18 cellular contexts compared by ENCODE assay signal in the genomic region with DNA sequence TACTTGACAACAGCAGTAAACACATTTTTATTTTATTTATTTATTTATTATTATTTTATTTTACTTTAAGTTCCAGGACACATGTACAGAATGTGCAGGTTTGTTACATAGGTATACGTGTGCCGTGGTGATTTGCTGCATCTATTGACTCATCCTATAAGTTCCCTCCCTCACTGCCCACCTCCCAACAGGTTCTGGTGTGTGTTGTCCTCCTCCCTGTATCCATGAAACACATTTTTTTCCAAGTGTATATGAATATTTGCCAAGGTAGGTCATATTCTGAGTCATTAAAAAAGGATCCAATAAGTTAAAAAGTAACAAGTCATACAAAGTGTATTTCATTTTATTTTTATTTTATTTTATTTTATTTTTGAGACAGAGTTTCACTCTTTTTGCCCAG.
"Had no signal": no experiment of that assay in that cellular context is flagged by ENCODE, and none has a peak within 500 bp of the region (broad histone marks: within the 10 kb centered on the region; RNA-seq: fewer than 3 reads in every experiment).

No MANE protein-coding gene starts in this region.

- H2AFZ ChIP-seq: parathyroid adenoma had no signal

- H3K27ac ChIP-seq: coronary artery, epithelial cell of prostate, lower lobe of right lung, parathyroid adenoma, skin epidermis, tibial artery had no signal

- H3K9me3 Mint-ChIP-seq: activated B cell treated with CpG ODN at 0.5 μM for 24 hours; activated T-helper 1 cell treated with anti-CD3 and anti-CD28 coated beads, Interleukin-12 subunit alpha, Interleukin-12 subunit beta, Interleukin-2, Interleukin-4 antibody, amounts not matched to agents 30 ng/mL and 10 ng/mL and 1 ng/mL, durations not matched to agents 14 hours and 24 hours and 36 hours; naive B cell; stimulated activated effector memory CD8-positive, alpha-beta T cell treated with anti-CD3 and anti-CD28 coated beads, Interleukin-12 subunit alpha, Interleukin-12 subunit beta, amount 100 ng/mL, for 72 hours had no signal

- H3K4me1 ChIP-seq: lower lobe of right lung, parathyroid adenoma had no signal

- H3K36me3 Mint-ChIP-seq: naive B cell; stimulated activated effector memory CD8-positive, alpha-beta T cell treated with anti-CD3 and anti-CD28 coated beads, Interleukin-12 subunit alpha, Interleukin-12 subunit beta, amount 100 ng/mL, for 72 hours had no signal

- DNase-seq: activated B cell treated with CpG ODN at 0.5 μM for 24 hours; activated CD4-positive, alpha-beta T cell treated with anti-CD3 and anti-CD28 coated beads, Interleukin-2, amount 10 ng/mL, durations not matched to agents 24 days and 14 days; activated naive CD4-positive, alpha-beta T cell; central memory CD4-positive, alpha-beta T cell; effector CD4-positive, alpha-beta T cell; hippocampal formation; left cardiac atrium; lower lobe of right lung; naive B cell; retina; T-helper 17 cell; tibial artery had no signal

- H3K9me3 ChIP-seq: lower lobe of right lung, tibial artery had no signal

- H3K4me3 Mint-ChIP-seq: activated B cell treated with CpG ODN at 0.5 μM for 24 hours; activated CD4-positive, alpha-beta T cell treated with anti-CD3 and anti-CD28 coated beads, Interleukin-2, amount 10 ng/mL, durations not matched to agents 24 days and 14 days; activated T-helper 1 cell treated with anti-CD3 and anti-CD28 coated beads, Interleukin-12 subunit alpha, Interleukin-12 subunit beta, Interleukin-2, Interleukin-4 antibody, amounts not matched to agents 30 ng/mL and 10 ng/mL and 1 ng/mL, durations not matched to agents 14 hours and 24 hours and 36 hours; naive B cell; stimulated activated effector memory CD8-positive, alpha-beta T cell treated with anti-CD3 and anti-CD28 coated beads, Interleukin-12 subunit alpha, Interleukin-12 subunit beta, amount 100 ng/mL, for 72 hours; T-helper 17 cell had no signal

- H3K27me3 ChIP-seq: tibial artery had no signal

- H3K4me3 ChIP-seq: coronary artery, lower lobe of right lung, skin epidermis, tibial artery had no signal

- H3K79me2 ChIP-seq: parathyroid adenoma had no signal

- H3K4me1 Mint-ChIP-seq: activated B cell treated with CpG ODN at 0.5 μM for 24 hours; activated CD4-positive, alpha-beta T cell treated with anti-CD3 and anti-CD28 coated beads, Interleukin-2, amount 10 ng/mL, durations not matched to agents 24 days and 14 days; naive B cell; stimulated activated effector memory CD8-positive, alpha-beta T cell treated with anti-CD3 and anti-CD28 coated beads, Interleukin-12 subunit alpha, Interleukin-12 subunit beta, amount 100 ng/mL, for 72 hours; T-helper 17 cell had no signal

- H3K9ac ChIP-seq: parathyroid adenoma had no signal

- ATAC-seq: left cardiac atrium; lower lobe of right lung; stimulated activated effector memory CD8-positive, alpha-beta T cell treated with anti-CD3 and anti-CD28 coated beads, Interleukin-12 subunit alpha, Interleukin-12 subunit beta, amount 100 ng/mL, for 72 hours; T-helper 17 cell had no signal

- H3K36me3 ChIP-seq: lower lobe of right lung, tibial artery had no signal

- H3K27ac Mint-ChIP-seq: activated B cell treated with CpG ODN at 0.5 μM for 24 hours; activated CD4-positive, alpha-beta T cell treated with anti-CD3 and anti-CD28 coated beads, Interleukin-2, amount 10 ng/mL, durations not matched to agents 24 days and 14 days; activated T-helper 1 cell treated with anti-CD3 and anti-CD28 coated beads, Interleukin-12 subunit alpha, Interleukin-12 subunit beta, Interleukin-2, Interleukin-4 antibody, amounts not matched to agents 30 ng/mL and 10 ng/mL and 1 ng/mL, durations not matched to agents 14 hours and 24 hours and 36 hours; naive B cell; stimulated activated effector memory CD8-positive, alpha-beta T cell treated with anti-CD3 and anti-CD28 coated beads, Interleukin-12 subunit alpha, Interleukin-12 subunit beta, amount 100 ng/mL, for 72 hours; T-helper 17 cell had no signal

- H3K27me3 Mint-ChIP-seq: activated B cell treated with CpG ODN at 0.5 μM for 24 hours; activated CD4-positive, alpha-beta T cell treated with anti-CD3 and anti-CD28 coated beads, Interleukin-2, amount 10 ng/mL, durations not matched to agents 24 days and 14 days; naive B cell; T-helper 17 cell had no signal
